Comparison of ENCODE assay signal across 13 cellular contexts in genomic region chr1:30522031-30523004, GRCh38.
DNase-seq lines count a peak whose midpoint lies in the region; ATAC-seq and TF ChIP-seq lines count a peak whose summit lies in the region.
"Had no signal": no experiment of that assay in that cellular context is flagged by ENCODE, and none has a peak within 500 bp of the region (broad histone marks: within the 10 kb centered on the region; RNA-seq: fewer than 3 reads in every experiment).

No MANE protein-coding gene starts in this region.

- POLR2A ChIA-PET in Caco-2 (lab: Charles Lee), result no interaction called here

- H3K4me3 Mint-ChIP-seq in chondrocyte (ENCODE audit: unreplicated experiment) (no peak overlapping the region), type B pancreatic cell (no peak overlapping the region), Caco-2 (ENCODE audit: unreplicated experiment) (no peak overlapping the region)
- H3K4me3 Mint-ChIP-seq: dendritic cell treated with granulocyte-macrophage colony-stimulating factor and Interleukin-4, amounts not matched to agents 40 ng/mL and 50 ng/mL, for 4 days; IgD-negative memory B cell had no signal

- ATAC-seq in GM21526 (IDR thresholded peaks at IDR 0.05; ENCODE audit: low FRiP score, unreplicated experiment), result no peak

- TF ChIP-seq CTCF in chondrocyte (IDR thresholded peaks at IDR 0.05), result no peak
- no peak for TF ChIP-seq CTCF in type B pancreatic cell (conservative IDR thresholded peaks at IDR 0.05)
- no peak for TF ChIP-seq CTCF in Caco-2 (IDR thresholded peaks at IDR 0.05; ENCODE audit: insufficient read depth in 1 of 2, low read depth in 1 of 2, low read length in 1 of 2, severe bottlenecking in 1 of 2, unreplicated experiment in 1 of 2)

- no peak overlapping the region for H3K27ac Mint-ChIP-seq in chondrocyte (ENCODE audit: unreplicated experiment)
- no peak overlapping the region for H3K27ac Mint-ChIP-seq in type B pancreatic cell
- H3K27ac Mint-ChIP-seq in Caco-2 (ENCODE audit: unreplicated experiment), result no peak overlapping the region
- H3K27ac Mint-ChIP-seq: dendritic cell treated with granulocyte-macrophage colony-stimulating factor and Interleukin-4, amounts not matched to agents 40 ng/mL and 50 ng/mL, for 4 days had no signal

- BruUV-seq in Caco-2 (replicated peaks; lab: Mats Ljungman, UMichigan), result no TSS peak

- DNase-seq in NCI-H1694 treated with DMSO at 0.1 percent for 48 hours (lab: John Stamatoyannopoulos, UW) (peak; percentile 7), NCI-H1694 (lab: John Stamatoyannopoulos, UW) (no peak), chondrocyte (ENCODE audit: low spot score) (peak; percentile 48), kidney tubule cell (ENCODE audit: low spot score) (peak; percentile 51), type B pancreatic cell (ENCODE audit: extremely low spot score, unreplicated experiment) (peak; percentile 32), Caco-2 (no peak), epidermal melanocyte (ENCODE audit: insufficient read length, low spot score) (no peak)
- DNase-seq: NCI-H510A treated with DMSO at 0.1 percent for 48 hours, posterior cingulate gyrus, T-helper 1 cell had no signal

- no peaks in the 10 kb centered on the region for H3K4me1 ChIP-seq in Caco-2

- no peaks in the 10 kb centered on the region for H3K9me3 Mint-ChIP-seq in chondrocyte (ENCODE audit: low read depth)
- no peaks in the 10 kb centered on the region for H3K9me3 Mint-ChIP-seq in type B pancreatic cell
- H3K9me3 Mint-ChIP-seq in Caco-2 (ENCODE audit: unreplicated experiment), result no peaks in the 10 kb centered on the region
- H3K9me3 Mint-ChIP-seq: dendritic cell treated with granulocyte-macrophage colony-stimulating factor and Interleukin-4, amounts not matched to agents 40 ng/mL and 50 ng/mL, for 4 days had no signal

- no peaks in the 10 kb centered on the region for H3K27me3 ChIP-seq in Caco-2 (replicated peaks; ENCODE audit: control insufficient read depth, insufficient read depth, low read length)

- intact Hi-C loops in Caco-2 (cut with micrococcal nuclease; ENCODE audit: unreplicated experiment), result no loop called here

- H3K36me3 Mint-ChIP-seq in chondrocyte (ENCODE audit: low read depth), result no peaks in the 10 kb centered on the region
- H3K36me3 Mint-ChIP-seq in type B pancreatic cell, result no peaks in the 10 kb centered on the region
- no peaks in the 10 kb centered on the region for H3K36me3 Mint-ChIP-seq in Caco-2 (ENCODE audit: insufficient read depth, unreplicated experiment)
- H3K36me3 Mint-ChIP-seq: IgD-negative memory B cell had no signal

- peaks cover 18% of the 10 kb centered on the region for H3K4me1 Mint-ChIP-seq in chondrocyte (ENCODE audit: low read depth)
- H3K4me1 Mint-ChIP-seq in type B pancreatic cell (ENCODE audit: unreplicated experiment), result peaks cover 16% of the 10 kb centered on the region
- no peaks in the 10 kb centered on the region for H3K4me1 Mint-ChIP-seq in Caco-2 (ENCODE audit: low read depth, unreplicated experiment)

- H3K36me3 ChIP-seq in Caco-2 (ENCODE audit: control insufficient read depth, insufficient read depth, low read length), result no peaks in the 10 kb centered on the region

- CTCF ChIA-PET in Caco-2 (lab: Charles Lee), result no interaction called here

- H3K9me3 ChIP-seq in Caco-2, result no peaks in the 10 kb centered on the region

- H3K4me3 ChIP-seq in Caco-2 (ENCODE audit: low read depth, low read length), result no peak overlapping the region

- no peaks in the 10 kb centered on the region for H3K27me3 Mint-ChIP-seq in chondrocyte (ENCODE audit: low read depth)
- peaks cover 24% of the 10 kb centered on the region for H3K27me3 Mint-ChIP-seq in type B pancreatic cell
- peaks cover 9% of the 10 kb centered on the region for H3K27me3 Mint-ChIP-seq in Caco-2 (ENCODE audit: insufficient read depth, unreplicated experiment)

Comparison
In these comparisons a context has a peak if more than half of its experiments do, and no peak if none do; other contexts are left out.
1. DNase-seq: peak in NCI-H1694 treated with DMSO at 0.1 percent for 48 hours (single experiment), chondrocyte (single experiment), kidney tubule cell (single experiment) and type B pancreatic cell (single experiment); none in NCI-H1694 (single experiment), Caco-2 (0 of 2) and epidermal melanocyte (single experiment).